ENCODE assay signal across 8 cellular contexts in genomic region chr19:3061214-3062161, GRCh38. TPM values are rescaled to one million over a fixed set of nuclear protein-coding genes. Genes with fewer than 3 reads are reported as not detected.
DNase-seq lines count a peak whose midpoint lies in the region; ATAC-seq and TF ChIP-seq lines count a peak whose summit lies in the region.

No MANE protein-coding gene starts in this region.

- H3K9me3 ChIP-seq in left lung, result no peaks in the 10 kb centered on the region

- H3K27ac Mint-ChIP-seq in central memory CD8-positive, alpha-beta T cell (ENCODE audit: low read depth), result peak overlapping the region; percentile 69

- H3K4me1 Mint-ChIP-seq in central memory CD8-positive, alpha-beta T cell, result peaks cover 29% of the 10 kb centered on the region

- H3K4me3 Mint-ChIP-seq in central memory CD8-positive, alpha-beta T cell, result peak overlapping the region; percentile 86

- no peaks in the 10 kb centered on the region for H3K27me3 Mint-ChIP-seq in central memory CD8-positive, alpha-beta T cell

- H3K27ac ChIP-seq in left lung, result peak overlapping the region; percentile 91 to 92

- peaks cover 0 to 37% of the 10 kb centered on the region in 2 donors for H3K36me3 ChIP-seq in left lung

- no peaks in the 10 kb centered on the region for H3K27me3 ChIP-seq in left lung

- no peaks in the 10 kb centered on the region for H3K9me3 Mint-ChIP-seq in central memory CD8-positive, alpha-beta T cell

- intact Hi-C loops in left lung (cut with DNase I), result no loop called here

- DNase-seq in AG04449 (ENCODE audit: low read depth, low spot score) (no peak), left lung (peak; percentile 58 to 83)
- DNase-seq in activated CD4-positive, CD25-positive, alpha-beta regulatory T cell (lab: John Stamatoyannopoulos, UW), result peak in 3 of 4 experiments; percentile 25 to 83 (median 80)
- DNase-seq in central memory CD8-positive, alpha-beta T cell (ENCODE audit: low spot score in 2 of 2), result peak; percentile 57 to 75
- DNase-seq in stimulated activated CD4-positive, alpha-beta T cell treated with anti-CD3 and anti-CD28 coated beads, Interleukin-4, amount 100 ng/mL, for 4 hours, result peak; percentile 56 to 77

- CTCF ChIA-PET in AG04449 (lab: Yijun Ruan, JAX), result interaction anchor here (0.8 to 4.0 kb wide), 7 partner anchors 9 to 111 kb away, joined by 3 to 27 read pairs (median 4); no protein-coding TSS in a partner anchor

- peak overlapping the region; percentile 76 for H3K4me3 ChIP-seq in AG04449 (ENCODE audit: low read depth, low read length)
- H3K4me3 ChIP-seq in left lung, result peak overlapping the region; percentile 69 to 76

- peak; percentile 41 for TF ChIP-seq CTCF in AG04449 (IDR thresholded peaks at IDR 0.05; ENCODE audit: insufficient read depth, low read length, missing control alignments)
- no peak for TF ChIP-seq CTCF in left lung (IDR thresholded peaks at IDR 0.05)

- peaks cover 35% of the 10 kb centered on the region for H3K36me3 Mint-ChIP-seq in central memory CD8-positive, alpha-beta T cell (ENCODE audit: insufficient read depth)

- H3K4me1 ChIP-seq in left lung, result peaks cover 32 to 78% of the 10 kb centered on the region in 2 donors

- POLR2A ChIA-PET in AG04449 (lab: Yijun Ruan, JAX), result interaction anchor here (1.0 to 1.5 kb wide), 3 partner anchors 9 to 111 kb away, joined by 3 read pairs; no protein-coding TSS in a partner anchor

- peak; percentile 32 for ATAC-seq in GM21825 (IDR thresholded peaks at IDR 0.05; ENCODE audit: unreplicated experiment)
- ATAC-seq in central memory CD8-positive, alpha-beta T cell (replicated peaks; ENCODE audit: extremely low read depth, poor library complexity, severe bottlenecking), result peak; percentile 80
- ATAC-seq in left lung, result peak; percentile 66
- no peak for ATAC-seq in HG03342 (IDR thresholded peaks at IDR 0.05; ENCODE audit: unreplicated experiment)
- ATAC-seq in HG02623 (IDR thresholded peaks at IDR 0.05; ENCODE audit: unreplicated experiment), result no peak

RNA-seq across cellular contexts. Expression of gene TLE5, which starts 0.8 kb away (rescaled TPM):
- 100 to 1,000 TPM; 335 to 409 TPM for total RNA-seq in left lung

RNA-seq across cellular contexts. Expression of gene TLE2, which starts 32.4 kb away (rescaled TPM):
- 10 to 100 TPM; 35.2 to 70.5 TPM for total RNA-seq in left lung

RNA-seq across cellular contexts. Expression of gene GNA11, which starts 32.7 kb away (rescaled TPM):
- total RNA-seq in left lung, result 10 to 100 TPM; 57.2 to 59.9 TPM

Comparison
In these comparisons a context has a peak if more than half of its experiments do, and no peak if none do; other contexts are left out.
1. ATAC-seq: peak in GM21825 (single experiment), central memory CD8-positive, alpha-beta T cell (single experiment) and left lung (single experiment); none in HG03342 (single experiment) and HG02623 (single experiment).